Comparison of ENCODE assay signal across 1 cellular context in genomic region chr7:73734619-73735525, GRCh38.
TF ChIP-seq lines count a peak whose summit lies in the region.

No MANE protein-coding gene starts in this region.

TF ChIP-seq in HepG2, 621 proteins besides CTCF, POLR2A, EP300 and RAD21 (continued from another document and continues in another):
- TF ChIP-seq ARNT2 (CRISPR knock-in tag; IDR thresholded peaks at IDR 0.05; ENCODE audit: low read depth): 0 out of 2 replicates have a peak, but pooled peaks have one; percentile 46
- TF ChIP-seq ZSCAN31 (CRISPR knock-in tag; IDR thresholded peaks at IDR 0.05; ENCODE audit: low read depth): 0 out of 2 replicates have a peak, but pooled peaks have one; percentile 56
- TF ChIP-seq HMGXB3 (CRISPR knock-in tag; IDR thresholded peaks at IDR 0.05; ENCODE audit: borderline replicate concordance): peak; percentile 56; the same call in 1 of the 2 replicates
- TF ChIP-seq SALL1 (CRISPR knock-in tag; IDR thresholded peaks at IDR 0.05): peak; percentile 88
- peak; percentile 73 for TF ChIP-seq ZNF687 (CRISPR knock-in tag; IDR thresholded peaks at IDR 0.05)
- peak; percentile 30; the same call in 1 of the 2 replicates for TF ChIP-seq KMT2B (CRISPR knock-in tag; IDR thresholded peaks at IDR 0.05)
- no peak for TF ChIP-seq ARID3A (IDR thresholded peaks at IDR 0.05; ENCODE audit: low read depth, low read length)
- TF ChIP-seq KDM5B (CRISPR knock-in tag; IDR thresholded peaks at IDR 0.05; ENCODE audit: borderline replicate concordance): peak; percentile 35; the same call in 1 of the 2 replicates
- no peak for TF ChIP-seq LRRFIP1 (CRISPR knock-in tag; conservative IDR thresholded peaks at IDR 0.05)
- TF ChIP-seq NONO (IDR thresholded peaks at IDR 0.05): no peak
- peak; percentile 74 for TF ChIP-seq NONO (CRISPR knock-in tag; conservative IDR thresholded peaks at IDR 0.05)
- TF ChIP-seq RERE (CRISPR knock-in tag; IDR thresholded peaks at IDR 0.05; ENCODE audit: low read depth): no peak
- peak; percentile 41; the same call in 1 of the 2 replicates for TF ChIP-seq HOXA3 (CRISPR knock-in tag; IDR thresholded peaks at IDR 0.05)
- 0 out of 2 replicates have a peak, but pooled peaks have one; percentile 37 for TF ChIP-seq MEIS1 (CRISPR knock-in tag; IDR thresholded peaks at IDR 0.05; ENCODE audit: borderline replicate concordance)
- 0 out of 2 replicates have a peak, but pooled peaks have one; percentile 30 for TF ChIP-seq ZNF691 (CRISPR knock-in tag; IDR thresholded peaks at IDR 0.05; ENCODE audit: borderline replicate concordance, low read depth)
- peak; percentile 35 for TF ChIP-seq CBX1 (IDR thresholded peaks at IDR 0.05; ENCODE audit: low read depth)
- TF ChIP-seq SOX5 (CRISPR knock-in tag; IDR thresholded peaks at IDR 0.05; ENCODE audit: borderline replicate concordance): 0 out of 2 replicates have a peak, but pooled peaks have one; percentile 17
- TF ChIP-seq MIER3 (CRISPR knock-in tag; IDR thresholded peaks at IDR 0.05; ENCODE audit: borderline replicate concordance): peak; percentile 53; the same call in 1 of the 2 replicates
- no peak for TF ChIP-seq MAZ (IDR thresholded peaks at IDR 0.05; ENCODE audit: borderline replicate concordance, low read depth, low read length)
- TF ChIP-seq MAZ (CRISPR knock-in tag; IDR thresholded peaks at IDR 0.05; ENCODE audit: low read depth): peak; percentile 80
- peak; percentile 60 for TF ChIP-seq TBX2 (CRISPR knock-in tag; IDR thresholded peaks at IDR 0.05; ENCODE audit: borderline replicate concordance)
- 0 out of 2 replicates have a peak, but pooled peaks have one; percentile 19 for TF ChIP-seq ZNF121 (CRISPR knock-in tag; IDR thresholded peaks at IDR 0.05)
- no peak for TF ChIP-seq DMTF1 (CRISPR knock-in tag; IDR thresholded peaks at IDR 0.05)
- TF ChIP-seq ZNF772 (CRISPR knock-in tag; IDR thresholded peaks at IDR 0.05): peak; percentile 56
- no peak for TF ChIP-seq ZNF234 (CRISPR knock-in tag; conservative IDR thresholded peaks at IDR 0.05)
- TF ChIP-seq ZNF350 (CRISPR knock-in tag; IDR thresholded peaks at IDR 0.05; ENCODE audit: borderline replicate concordance, low read depth): peak; percentile 29; the same call in 1 of the 2 replicates
- TF ChIP-seq ZNF776 (CRISPR knock-in tag; IDR thresholded peaks at IDR 0.05): no peak
